In genomic region chr3:127544151-127544805, GRCh38 we compare ENCODE assay signal across 1 cellular context.
TF ChIP-seq lines count a peak whose summit lies in the region.

No MANE protein-coding gene starts in this region.

TF ChIP-seq in H1, 55 proteins besides CTCF, POLR2A, EP300 and RAD21 (continued from another document):
- no peak for TF ChIP-seq CHD2 (IDR thresholded peaks at IDR 0.05; ENCODE audit: low read length)
- TF ChIP-seq SUZ12 (IDR thresholded peaks at IDR 0.05; ENCODE audit: low read length): no peak
- TF ChIP-seq JUN (IDR thresholded peaks at IDR 0.05; ENCODE audit: low read depth, low read length): no peak
- TF ChIP-seq TAF1 (IDR thresholded peaks at IDR 0.05; ENCODE audit: low read depth, low read length): no peak
- TF ChIP-seq NRF1 (IDR thresholded peaks at IDR 0.05; ENCODE audit: low read depth, low read length): no peak
